ENCODE assay signal across 24 cellular contexts in genomic region chr7:12133865-12134264, GRCh38.
"Had no signal": no experiment of that assay in that cellular context is flagged by ENCODE, and none has a peak within 500 bp of the region (broad histone marks: within the 10 kb centered on the region; RNA-seq: fewer than 3 reads in every experiment).

No MANE protein-coding gene starts in this region.

- H3K9me3 ChIP-seq: neutrophil, ovary, psoas muscle, stomach, suprapubic skin, tibial nerve, vagina had no signal

- H3K27me3 ChIP-seq: neutrophil, ovary, stomach, suprapubic skin, tibial nerve, vagina had no signal

- H3K27ac ChIP-seq: left ventricle myocardium inferior, neutrophil, ovary, psoas muscle, stomach, suprapubic skin, tibial nerve, vagina had no signal

- FAIRE-seq: islet of Langerhans had no signal

- ATAC-seq: activated naive CD4-positive, alpha-beta T cell treated with anti-CD3 and anti-CD28 coated beads, Interleukin-2, amount 50 U/mL, for 72 hours; esophagus mucosa; natural killer cell treated with Interleukin-12 subunit alpha and Interleukin-12 subunit beta and Interleukin-15 and Interleukin-18, amount 100 ng/mL, for 72 hours; psoas muscle; right cardiac atrium; WTC11 had no signal

- H3K4me3 ChIP-seq: left ventricle myocardium inferior, ovary, psoas muscle, stomach, suprapubic skin, tibial nerve, vagina had no signal

- H3K4me1 ChIP-seq: left ventricle myocardium inferior, psoas muscle, stomach, suprapubic skin, tibial nerve, vagina had no signal

- DNase-seq: activated T-cell treated with anti-CD3 and anti-CD28 coated beads, Interleukin-2, amount 50 U/mL, for 1 hour; aorta; dermis blood vessel endothelial cell; effector memory CD4-positive, alpha-beta T cell; foreskin melanocyte; glutamatergic neuron; hypothalamus; left ventricle myocardium inferior; midbrain; ovary; psoas muscle; right cardiac atrium; stimulated activated CD4-positive, alpha-beta T cell treated with anti-CD3 and anti-CD28 coated beads, Interleukin-1b, Interleukin-23, amount 100 ng/mL, for 48 hours; stomach; T1000 had no signal

- H3K36me3 ChIP-seq: left ventricle myocardium inferior, neutrophil, ovary, stomach, suprapubic skin, tibial nerve, vagina had no signal
